ENCODE assay signal across 1 cellular context in the genomic region with DNA sequence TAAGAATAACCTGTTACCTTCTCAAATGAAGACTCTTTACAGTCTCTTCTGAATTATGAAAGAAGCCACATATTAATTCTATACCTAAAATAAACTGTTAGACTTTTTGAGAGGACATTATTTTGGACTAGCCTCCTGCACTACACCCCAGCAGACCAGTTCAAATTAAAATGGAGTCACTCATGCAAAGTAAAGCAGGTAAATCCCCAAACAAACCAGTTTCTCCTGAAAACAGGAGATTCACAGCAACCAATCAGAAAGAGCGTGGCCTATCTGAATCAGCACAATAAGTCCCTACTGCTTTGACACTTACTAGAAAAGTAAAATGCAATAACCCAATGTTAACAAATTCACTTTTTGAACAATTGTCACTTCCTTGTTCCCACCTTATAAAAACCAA.
TF ChIP-seq lines count a peak whose summit lies in the region.

No MANE protein-coding gene starts in this region.

TF ChIP-seq in HCT116, 20 proteins besides CTCF, POLR2A, EP300 and RAD21:
- TF ChIP-seq TCF7L2 (IDR thresholded peaks at IDR 0.05; ENCODE audit: borderline replicate concordance, extremely low read depth, insufficient read depth, insufficient read length): no peak
- no peak for TF ChIP-seq EZH2phosphoT487 (IDR thresholded peaks at IDR 0.05; ENCODE audit: borderline replicate concordance)
- no peak for TF ChIP-seq ZNF274 (IDR thresholded peaks at IDR 0.05; ENCODE audit: low read depth, low read length)
- TF ChIP-seq, protein P1, sequence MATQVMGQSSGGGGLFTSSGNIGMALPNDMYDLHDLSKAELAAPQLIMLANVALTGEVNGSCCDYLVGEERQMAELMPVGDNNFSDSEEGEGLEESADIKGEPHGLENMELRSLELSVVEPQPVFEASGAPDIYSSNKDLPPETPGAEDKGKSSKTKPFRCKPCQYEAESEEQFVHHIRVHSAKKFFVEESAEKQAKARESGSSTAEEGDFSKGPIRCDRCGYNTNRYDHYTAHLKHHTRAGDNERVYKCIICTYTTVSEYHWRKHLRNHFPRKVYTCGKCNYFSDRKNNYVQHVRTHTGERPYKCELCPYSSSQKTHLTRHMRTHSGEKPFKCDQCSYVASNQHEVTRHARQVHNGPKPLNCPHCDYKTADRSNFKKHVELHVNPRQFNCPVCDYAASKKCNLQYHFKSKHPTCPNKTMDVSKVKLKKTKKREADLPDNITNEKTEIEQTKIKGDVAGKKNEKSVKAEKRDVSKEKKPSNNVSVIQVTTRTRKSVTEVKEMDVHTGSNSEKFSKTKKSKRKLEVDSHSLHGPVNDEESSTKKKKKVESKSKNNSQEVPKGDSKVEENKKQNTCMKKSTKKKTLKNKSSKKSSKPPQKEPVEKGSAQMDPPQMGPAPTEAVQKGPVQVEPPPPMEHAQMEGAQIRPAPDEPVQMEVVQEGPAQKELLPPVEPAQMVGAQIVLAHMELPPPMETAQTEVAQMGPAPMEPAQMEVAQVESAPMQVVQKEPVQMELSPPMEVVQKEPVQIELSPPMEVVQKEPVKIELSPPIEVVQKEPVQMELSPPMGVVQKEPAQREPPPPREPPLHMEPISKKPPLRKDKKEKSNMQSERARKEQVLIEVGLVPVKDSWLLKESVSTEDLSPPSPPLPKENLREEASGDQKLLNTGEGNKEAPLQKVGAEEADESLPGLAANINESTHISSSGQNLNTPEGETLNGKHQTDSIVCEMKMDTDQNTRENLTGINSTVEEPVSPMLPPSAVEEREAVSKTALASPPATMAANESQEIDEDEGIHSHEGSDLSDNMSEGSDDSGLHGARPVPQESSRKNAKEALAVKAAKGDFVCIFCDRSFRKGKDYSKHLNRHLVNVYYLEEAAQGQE (IDR thresholded peaks at IDR 0.05; ENCODE audit: low read depth): no peak
- TF ChIP-seq YY1 (IDR thresholded peaks at IDR 0.05; ENCODE audit: extremely low read depth, insufficient replicate concordance, low read depth, low read length): no peak
- TF ChIP-seq CBX3 (IDR thresholded peaks at IDR 0.05; ENCODE audit: low read depth): no peak
- no peak for TF ChIP-seq JUND (IDR thresholded peaks at IDR 0.05)
- TF ChIP-seq, protein P2, sequence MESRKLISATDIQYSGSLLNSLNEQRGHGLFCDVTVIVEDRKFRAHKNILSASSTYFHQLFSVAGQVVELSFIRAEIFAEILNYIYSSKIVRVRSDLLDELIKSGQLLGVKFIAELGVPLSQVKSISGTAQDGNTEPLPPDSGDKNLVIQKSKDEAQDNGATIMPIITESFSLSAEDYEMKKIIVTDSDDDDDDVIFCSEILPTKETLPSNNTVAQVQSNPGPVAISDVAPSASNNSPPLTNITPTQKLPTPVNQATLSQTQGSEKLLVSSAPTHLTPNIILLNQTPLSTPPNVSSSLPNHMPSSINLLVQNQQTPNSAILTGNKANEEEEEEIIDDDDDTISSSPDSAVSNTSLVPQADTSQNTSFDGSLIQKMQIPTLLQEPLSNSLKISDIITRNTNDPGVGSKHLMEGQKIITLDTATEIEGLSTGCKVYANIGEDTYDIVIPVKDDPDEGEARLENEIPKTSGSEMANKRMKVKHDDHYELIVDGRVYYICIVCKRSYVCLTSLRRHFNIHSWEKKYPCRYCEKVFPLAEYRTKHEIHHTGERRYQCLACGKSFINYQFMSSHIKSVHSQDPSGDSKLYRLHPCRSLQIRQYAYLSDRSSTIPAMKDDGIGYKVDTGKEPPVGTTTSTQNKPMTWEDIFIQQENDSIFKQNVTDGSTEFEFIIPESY (IDR thresholded peaks at IDR 0.05; ENCODE audit: extremely low read depth, insufficient replicate concordance, low read length): no peak
- no peak for TF ChIP-seq SRF (IDR thresholded peaks at IDR 0.05; ENCODE audit: low read depth)
- TF ChIP-seq SP1 (IDR thresholded peaks at IDR 0.05; ENCODE audit: low read depth): no peak
- TF ChIP-seq EZH2 (IDR thresholded peaks at IDR 0.05): no peak
